In genomic region chr18:36215577-36215976, GRCh38 we compare ENCODE assay signal across 30 cellular contexts. TPM values are rescaled to one million over a fixed set of nuclear protein-coding genes. Genes with fewer than 3 reads are reported as not detected.
"Had no signal": no experiment of that assay in that cellular context is flagged by ENCODE, and none has a peak within 500 bp of the region (broad histone marks: within the 10 kb centered on the region; RNA-seq: fewer than 3 reads in every experiment).

No MANE protein-coding gene starts in this region.

- FAIRE-seq: islet of Langerhans, kidney, urothelium cell line had no signal

- H3K9ac ChIP-seq: neural progenitor cell had no signal

- H3K4me3 ChIP-seq: left lung, lower lobe of right lung, neural progenitor cell, ovary, right atrium auricular region, right lobe of liver, smooth muscle cell, suprapubic skin, thoracic aorta, tibial artery, upper lobe of right lung had no signal

- ATAC-seq: left colon, left lung, lower lobe of right lung, natural killer cell, right lobe of liver, upper lobe of right lung had no signal

- H3K4me1 ChIP-seq: left lung, lower lobe of right lung, tibial artery, upper lobe of right lung had no signal

- DNase-seq: hippocampal formation; immature natural killer cell; kidney; left colon; left lung; lower lobe of right lung; mammary epithelial cell; mesenchymal stem cell; naive B cell; natural killer cell; nephron progenitor cell; occipital lobe; ovary; stimulated activated CD4-positive, alpha-beta T cell treated with anti-CD3 and anti-CD28 coated beads, Interleukin-12 subunit alpha, Interleukin-12 subunit beta, amount 100 ng/mL, for 4 hours; stimulated activated CD4-positive, alpha-beta T cell treated with anti-CD3 and anti-CD28 coated beads, Interleukin-15, amount 100 ng/mL, for 24 hours; stimulated activated CD4-positive, alpha-beta T cell treated with anti-CD3 and anti-CD28 coated beads, Interleukin-2, amount 100 ng/mL, for 24 hours; stimulated activated CD4-positive, alpha-beta T cell treated with anti-CD3 and anti-CD28 coated beads, Interleukin-4, amount 100 ng/mL, for 1 hour; stimulated activated naive CD4-positive, alpha-beta T cell; tibial artery; trophoblast cell; upper lobe of right lung had no signal

- H3K9me3 ChIP-seq: left lung, lower lobe of right lung, neutrophil, ovary, right atrium auricular region, right lobe of liver, suprapubic skin, thoracic aorta, tibial artery, upper lobe of right lung had no signal

- H3K36me3 ChIP-seq: lower lobe of right lung, neural progenitor cell, neutrophil, ovary, right atrium auricular region, suprapubic skin, thoracic aorta, tibial artery, upper lobe of right lung had no signal

- H3K27ac ChIP-seq: left lung, lower lobe of right lung, neural progenitor cell, neutrophil, ovary, right atrium auricular region, right lobe of liver, suprapubic skin, thoracic aorta, tibial artery, upper lobe of right lung had no signal

- H3K4me2 ChIP-seq: neural progenitor cell, smooth muscle cell had no signal

- H2AFZ ChIP-seq: neural progenitor cell had no signal

- H3K27me3 ChIP-seq: left lung, neural progenitor cell, neutrophil, ovary, right atrium auricular region, right lobe of liver, suprapubic skin, tibial artery, upper lobe of right lung had no signal

RNA-seq across cellular contexts. Expression of gene MOCOS, which starts 28.3 kb away (rescaled TPM):
- polyA plus RNA-seq: immature natural killer cell had no signal
